In the genomic region with DNA sequence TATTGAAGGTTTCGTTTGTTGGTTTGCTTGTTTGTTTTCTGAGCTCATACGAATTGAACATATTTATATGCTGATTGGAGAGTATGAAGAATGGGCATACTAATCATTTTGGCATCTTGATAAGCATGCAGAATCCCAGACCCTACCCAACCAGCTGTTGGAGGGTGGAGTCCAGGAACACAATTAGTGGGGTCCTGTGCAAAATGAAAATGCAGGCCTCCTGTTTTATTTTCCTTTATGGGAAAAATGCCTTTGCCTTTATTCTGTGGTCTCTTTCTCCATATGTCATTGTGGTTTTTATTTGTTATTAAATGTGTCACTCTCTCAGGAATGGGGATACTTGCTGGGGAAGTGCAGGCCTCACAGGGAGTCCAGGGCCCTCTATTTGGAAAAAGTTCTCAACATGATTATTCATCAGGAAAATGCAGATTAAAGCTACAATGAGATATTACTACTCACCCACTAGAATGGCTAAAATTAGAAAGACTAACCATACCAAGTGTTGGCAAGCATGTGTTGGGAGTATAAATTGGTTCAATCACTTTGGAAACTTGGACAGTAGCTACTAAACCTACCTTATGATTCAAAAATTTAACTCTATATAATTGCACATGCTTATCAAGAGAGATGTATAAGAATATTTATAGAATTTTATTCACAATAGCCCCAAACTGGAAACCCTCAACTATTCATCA, we compare ENCODE assay signal across 19 cellular contexts.
"Had no signal": no experiment of that assay in that cellular context is flagged by ENCODE, and none has a peak within 500 bp of the region (broad histone marks: within the 10 kb centered on the region; RNA-seq: fewer than 3 reads in every experiment).

No MANE protein-coding gene starts in this region.

- FAIRE-seq: endothelial cell of umbilical vein, small intestine, urothelium cell line had no signal

- H3K27ac ChIP-seq: gastroesophageal sphincter, tibial artery had no signal

- DNase-seq: activated CD4-positive, alpha-beta memory T cell treated with anti-CD3 and anti-CD28 coated beads for 36 hours; activated CD4-positive, alpha-beta T cell treated with anti-CD3 and anti-CD28 coated beads for 36 hours; activated effector memory CD4-positive, alpha-beta T cell treated with anti-CD3 and anti-CD28 coated beads, Interleukin-2, amount 50 U/mL, for 16 hours; activated T-cell treated with anti-CD3 and anti-CD28 coated beads, Interleukin-2, amount 50 U/mL, for 48 hours; amygdala; effector CD8-positive, alpha-beta T cell; islet precursor cell; posterior cingulate gyrus; retina; small intestine; stimulated activated CD4-positive, alpha-beta T cell treated with anti-CD3 and anti-CD28 coated beads, Interleukin-4, amount 100 ng/mL, for 24 hours; stimulated activated naive CD4-positive, alpha-beta T cell; T-helper 17 cell; tibial artery had no signal

- H3K9me3 ChIP-seq: gastroesophageal sphincter, tibial artery had no signal

- H3K27me3 ChIP-seq: gastroesophageal sphincter, tibial artery had no signal

- ATAC-seq: activated CD4-positive, alpha-beta T cell treated with anti-CD3 and anti-CD28 coated beads for 36 hours; gastroesophageal sphincter; left lobe of liver; natural killer cell treated with Interleukin-12 subunit alpha and Interleukin-12 subunit beta and Interleukin-15 and Interleukin-18, amount 100 ng/mL, for 72 hours; T-helper 17 cell had no signal

- H3K36me3 ChIP-seq: gastroesophageal sphincter, tibial artery had no signal

- H3K4me3 ChIP-seq: gastroesophageal sphincter, tibial artery had no signal
